12 cellular contexts compared by ENCODE assay signal in the genomic region with DNA sequence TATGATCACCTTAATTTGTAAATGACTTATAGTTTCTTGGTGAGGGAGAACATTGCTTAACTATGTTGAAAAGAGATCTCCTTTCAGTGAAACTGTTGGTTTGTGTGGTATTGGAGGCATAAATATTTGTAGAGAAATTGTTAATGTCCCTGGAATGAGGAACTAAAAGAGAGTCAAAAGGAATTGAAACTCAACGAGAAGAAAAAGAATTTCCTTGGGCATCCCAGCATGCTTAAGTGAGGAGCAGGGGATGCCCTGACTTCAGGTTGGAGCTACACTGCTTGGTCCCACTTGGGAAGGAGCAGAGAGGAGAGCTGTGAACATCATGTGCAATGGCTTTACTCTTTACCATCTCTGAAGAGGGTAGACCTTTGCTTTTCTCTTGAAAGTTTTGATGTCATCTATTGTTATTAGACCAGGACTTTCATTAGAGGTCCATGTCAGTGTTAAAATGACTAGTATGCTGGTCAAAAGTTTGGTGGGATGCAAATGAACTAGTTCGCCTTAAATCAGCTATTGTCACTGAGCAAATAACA. TPM values are rescaled to one million over a fixed set of nuclear protein-coding genes. Genes with fewer than 3 reads are reported as not detected.
DNase-seq lines count a peak whose midpoint lies in the region; ATAC-seq, FAIRE-seq and TF ChIP-seq lines count a peak whose summit lies in the region.
"Had no signal": no experiment of that assay in that cellular context is flagged by ENCODE, and none has a peak within 500 bp of the region (broad histone marks: within the 10 kb centered on the region; RNA-seq: fewer than 3 reads in every experiment).

No MANE protein-coding gene starts in this region.

- FAIRE-seq in RCC 7860 (lab: Jason Lieb, UNC), result no peak
- FAIRE-seq: A204.1 had no signal

- H3K4me3 ChIP-seq in foreskin fibroblast (ENCODE audit: low read depth in 1 of 2, low read length in 2 of 2) (no peak overlapping the region), heart right ventricle (no peak overlapping the region), HAP-1 (no peak overlapping the region)
- H3K4me3 ChIP-seq: prostate gland had no signal

- H3K4me1 ChIP-seq in heart right ventricle (peaks cover 0 to 30% (median 0%) of the 10 kb centered on the region in 9 donors), HAP-1 (no peaks in the 10 kb centered on the region)
- H3K4me1 ChIP-seq: prostate gland had no signal

- in situ Hi-C loops in HAP-1 (cut with MboI; ENCODE audit: low sequenced_read_pairs), result loop anchor here (25.0 kb wide), 2 partner anchors 422 to 747 kb away; no protein-coding TSS in a partner anchor

- no peaks in the 10 kb centered on the region for H3K36me3 ChIP-seq in heart right ventricle
- H3K36me3 ChIP-seq in HAP-1 (replicated peaks), result no peaks in the 10 kb centered on the region
- H3K36me3 ChIP-seq: prostate gland had no signal

- no peaks in the 10 kb centered on the region for H3K9me3 Mint-ChIP-seq in activated CD4-positive, alpha-beta T cell treated with anti-CD3 and anti-CD28 coated beads for 36 hours (ENCODE audit: low read depth)
- no peaks in the 10 kb centered on the region for H3K9me3 Mint-ChIP-seq in activated CD4-positive, alpha-beta T cell treated with anti-CD3 and anti-CD28 coated beads, Interleukin-2, amount 10 ng/mL, durations not matched to agents 7 days and 5 days
- H3K9me3 Mint-ChIP-seq: central memory CD8-positive, alpha-beta T cell had no signal

- H3K4me1 Mint-ChIP-seq in activated CD4-positive, alpha-beta T cell treated with anti-CD3 and anti-CD28 coated beads for 36 hours, result peaks cover 7% of the 10 kb centered on the region
- H3K4me1 Mint-ChIP-seq in activated CD4-positive, alpha-beta T cell treated with anti-CD3 and anti-CD28 coated beads, Interleukin-2, amount 10 ng/mL, durations not matched to agents 7 days and 5 days, result peaks cover under 1% of the 10 kb centered on the region
- H3K4me1 Mint-ChIP-seq: central memory CD8-positive, alpha-beta T cell had no signal

- ATAC-seq in activated CD4-positive, alpha-beta T cell treated with anti-CD3 and anti-CD28 coated beads for 36 hours, result no peak
- ATAC-seq in heart right ventricle (no peak), GM21381 (IDR thresholded peaks at IDR 0.05; ENCODE audit: unreplicated experiment) (no peak)

- CTCF ChIA-PET in activated CD4-positive, alpha-beta T cell treated with anti-CD3 and anti-CD28 coated beads for 36 hours (lab: Charles Lee), result interaction anchor here (0.6 to 2.0 kb wide), 7 partner anchors 9 to 1281 kb away, joined by 3 to 8 read pairs (median 4); no protein-coding TSS in a partner anchor
- CTCF ChIA-PET in activated CD4-positive, alpha-beta T cell treated with anti-CD3 and anti-CD28 coated beads, Interleukin-2, amount 10 ng/mL, durations not matched to agents 7 days and 5 days (lab: Charles Lee), result interaction anchor here (1.9 kb wide), 1 partner anchor 14 kb away, joined by 4 read pairs; no protein-coding TSS in a partner anchor

- no peaks in the 10 kb centered on the region for H3K9me3 ChIP-seq in heart right ventricle
- H3K9me3 ChIP-seq in HAP-1, result no peaks in the 10 kb centered on the region
- H3K9me3 ChIP-seq: prostate gland had no signal

- no peaks in the 10 kb centered on the region for H3K36me3 Mint-ChIP-seq in activated CD4-positive, alpha-beta T cell treated with anti-CD3 and anti-CD28 coated beads for 36 hours (ENCODE audit: low read depth)
- H3K36me3 Mint-ChIP-seq in activated CD4-positive, alpha-beta T cell treated with anti-CD3 and anti-CD28 coated beads, Interleukin-2, amount 10 ng/mL, durations not matched to agents 7 days and 5 days (ENCODE audit: low read depth), result no peaks in the 10 kb centered on the region

- intact Hi-C loops in activated CD4-positive, alpha-beta T cell treated with anti-CD3 and anti-CD28 coated beads for 36 hours (cut with DNase I, micrococcal nuclease), result loop anchor here in 1 of 2 experiments (1.0 kb wide), 1 partner anchor 354 kb away; no protein-coding TSS in a partner anchor
- intact Hi-C loops in heart right ventricle (cut with DNase I), result loop anchor here in 4 of 10 donors (5.0 to 10.0 kb wide), 4 partner anchors 409 to 747 kb away; no protein-coding TSS in a partner anchor

- H3K27me3 Mint-ChIP-seq in activated CD4-positive, alpha-beta T cell treated with anti-CD3 and anti-CD28 coated beads for 36 hours, result peaks cover 18% of the 10 kb centered on the region
- peaks cover 15% of the 10 kb centered on the region for H3K27me3 Mint-ChIP-seq in activated CD4-positive, alpha-beta T cell treated with anti-CD3 and anti-CD28 coated beads, Interleukin-2, amount 10 ng/mL, durations not matched to agents 7 days and 5 days

- H3K27me3 ChIP-seq in heart right ventricle, result peaks cover 0 to 7% (median 0%) of the 10 kb centered on the region in 7 donors
- H3K27me3 ChIP-seq in HAP-1 (ENCODE audit: low read depth), result no peaks in the 10 kb centered on the region

- WGBS in heart right ventricle, 2 donors, result 77 to 88% methylated on average over 2 of the region's 2 CpGs

- POLR2A ChIA-PET in activated CD4-positive, alpha-beta T cell treated with anti-CD3 and anti-CD28 coated beads for 36 hours (lab: Charles Lee), result no interaction called here
- POLR2A ChIA-PET in activated CD4-positive, alpha-beta T cell treated with anti-CD3 and anti-CD28 coated beads, Interleukin-2, amount 10 ng/mL, durations not matched to agents 7 days and 5 days (lab: Charles Lee), result no interaction called here

- TF ChIP-seq CTCF in foreskin fibroblast (IDR thresholded peaks at IDR 0.05; ENCODE audit: low read depth, low read length) (no peak), heart right ventricle (IDR thresholded peaks at IDR 0.05) (no peak)

- peak overlapping the region; percentile 9 for H3K27ac Mint-ChIP-seq in activated CD4-positive, alpha-beta T cell treated with anti-CD3 and anti-CD28 coated beads for 36 hours
- no peak overlapping the region for H3K27ac Mint-ChIP-seq in activated CD4-positive, alpha-beta T cell treated with anti-CD3 and anti-CD28 coated beads, Interleukin-2, amount 10 ng/mL, durations not matched to agents 7 days and 5 days

- H3K27ac ChIP-seq in heart right ventricle, result no peak overlapping the region
- H3K27ac ChIP-seq: prostate gland had no signal

- no peak for DNase-seq in activated CD4-positive, alpha-beta T cell treated with anti-CD3 and anti-CD28 coated beads for 36 hours
- no peak for DNase-seq in activated CD4-positive, alpha-beta T cell treated with anti-CD3 and anti-CD28 coated beads, Interleukin-2, amount 10 ng/mL, durations not matched to agents 7 days and 5 days
- peak; percentile 31 for DNase-seq in RCC 7860 (ENCODE audit: low spot score)
- DNase-seq in foreskin fibroblast, result peak; percentile 36 to 57
- DNase-seq in heart right ventricle, result no peak
- no peak for DNase-seq in NCI-H524 (lab: John Stamatoyannopoulos, UW)
- no peak for DNase-seq in HAP-1 (ENCODE audit: low spot score in 2 of 2)
- DNase-seq: NCI-H2171 had no signal

- H3K4me3 Mint-ChIP-seq in activated CD4-positive, alpha-beta T cell treated with anti-CD3 and anti-CD28 coated beads for 36 hours, result no peak overlapping the region
- no peak overlapping the region for H3K4me3 Mint-ChIP-seq in activated CD4-positive, alpha-beta T cell treated with anti-CD3 and anti-CD28 coated beads, Interleukin-2, amount 10 ng/mL, durations not matched to agents 7 days and 5 days
- H3K4me3 Mint-ChIP-seq: central memory CD8-positive, alpha-beta T cell had no signal

RNA-seq across cellular contexts. Expression of gene KRT23, which starts 21.7 kb away (rescaled TPM):
- not detected for total RNA-seq in activated CD4-positive, alpha-beta T cell treated with anti-CD3 and anti-CD28 coated beads for 36 hours
- not detected for total RNA-seq in activated CD4-positive, alpha-beta T cell treated with anti-CD3 and anti-CD28 coated beads, Interleukin-2, amount 10 ng/mL, durations not matched to agents 7 days and 5 days
- under 1 TPM in 3 of 10 donors, not detected in 7; 0.19 to 0.25 (median 0.23) TPM for total RNA-seq in heart right ventricle
- under 1 TPM in 1 of 2 donors, not detected in 1; 0.01 TPM for polyA plus RNA-seq in heart right ventricle

RNA-seq across cellular contexts. Expression of gene KRT20, which starts 30.7 kb away (rescaled TPM):
- total RNA-seq in activated CD4-positive, alpha-beta T cell treated with anti-CD3 and anti-CD28 coated beads for 36 hours, result not detected
- total RNA-seq in activated CD4-positive, alpha-beta T cell treated with anti-CD3 and anti-CD28 coated beads, Interleukin-2, amount 10 ng/mL, durations not matched to agents 7 days and 5 days, result not detected
- not detected for total RNA-seq in heart right ventricle
- polyA plus RNA-seq in heart right ventricle, result not detected
- total RNA-seq: prostate gland had no signal

RNA-seq across cellular contexts. Expression of gene KRT12, which starts 48.8 kb away (rescaled TPM):
- not detected for total RNA-seq in activated CD4-positive, alpha-beta T cell treated with anti-CD3 and anti-CD28 coated beads for 36 hours
- not detected for total RNA-seq in activated CD4-positive, alpha-beta T cell treated with anti-CD3 and anti-CD28 coated beads, Interleukin-2, amount 10 ng/mL, durations not matched to agents 7 days and 5 days
- not detected for total RNA-seq in heart right ventricle
- not detected for polyA plus RNA-seq in heart right ventricle
- total RNA-seq: prostate gland had no signal

RNA-seq across cellular contexts. Expression of gene KRT39, which starts 51.0 kb away (rescaled TPM):
- not detected for total RNA-seq in activated CD4-positive, alpha-beta T cell treated with anti-CD3 and anti-CD28 coated beads for 36 hours
- not detected for total RNA-seq in activated CD4-positive, alpha-beta T cell treated with anti-CD3 and anti-CD28 coated beads, Interleukin-2, amount 10 ng/mL, durations not matched to agents 7 days and 5 days
- total RNA-seq in heart right ventricle, result not detected
- not detected for polyA plus RNA-seq in heart right ventricle
- total RNA-seq: prostate gland had no signal

Comparison
In these comparisons a context has a peak if more than half of its experiments do, and no peak if none do; other contexts are left out.
1. DNase-seq: peak in RCC 7860 (single experiment) and foreskin fibroblast (2 of 2); none in activated CD4-positive, alpha-beta T cell treated with anti-CD3 and anti-CD28 coated beads for 36 hours (single experiment), activated CD4-positive, alpha-beta T cell treated with anti-CD3 and anti-CD28 coated beads, Interleukin-2, amount 10 ng/mL, durations not matched to agents 7 days and 5 days (single experiment), heart right ventricle (0 of 2), NCI-H524 (0 of 2) and HAP-1 (0 of 2).